18 cellular contexts compared by ENCODE assay signal in genomic region chr2:237630216-237631000, GRCh38. TPM values are rescaled to one million over a fixed set of nuclear protein-coding genes. Genes with fewer than 3 reads are reported as not detected.
DNase-seq lines count a peak whose midpoint lies in the region; ATAC-seq lines count a peak whose summit lies in the region.
"Had no signal": no experiment of that assay in that cellular context is flagged by ENCODE, and none has a peak within 500 bp of the region (broad histone marks: within the 10 kb centered on the region; RNA-seq: fewer than 3 reads in every experiment).

No MANE protein-coding gene starts in this region.

- H3K27ac ChIP-seq in BLaER1 treated with 17β-estradiol and CSF1 and Interleukin-3, amounts not matched to agents 10 nM and 100 nM, result peak overlapping the region in 4 of 11 experiments; percentile 4 to 18 (median 15); a peak in 1 of 22 replicates
- H3K27ac ChIP-seq: breast epithelium, WERI-Rb-1 had no signal

- peaks cover 14 to 40% (median 35%) of the 10 kb centered on the region in 11 experiments; a peak in 21 of 22 replicates for H3K36me3 ChIP-seq in BLaER1 treated with 17β-estradiol and CSF1 and Interleukin-3, amounts not matched to agents 10 nM and 100 nM
- H3K36me3 ChIP-seq: breast epithelium, WERI-Rb-1 had no signal

- peak overlapping the region; percentile 54 to 100 (median 97) for H3K4me2 ChIP-seq in BLaER1 treated with 17β-estradiol and CSF1 and Interleukin-3, amounts not matched to agents 10 nM and 100 nM

- intact Hi-C loops in sciatic nerve (cut with DNase I), result no loop called here

- peak; percentile 39 for DNase-seq in MV-4-11 (lab: John Stamatoyannopoulos, UW)
- DNase-seq in islet precursor cell, result peak; percentile 51
- DNase-seq in sciatic nerve (ENCODE audit: low spot score), result peak; percentile 32
- no peak for DNase-seq in effector CD4-positive, alpha-beta T cell
- DNase-seq in C1 segment of cervical spinal cord (lab: John Stamatoyannopoulos, UW), result no peak
- no peak for DNase-seq in LoVo (ENCODE audit: low spot score)
- DNase-seq: activated CD8-positive, alpha-beta T cell treated with anti-CD3 and anti-CD28 coated beads for 36 hours; mesendoderm; NCI-H2081; NCI-H510A treated with DMSO at 0.1 percent for 48 hours; SHP77 treated with DMSO at 0.1 percent for 48 hours; WERI-Rb-1 had no signal

- peak overlapping the region in 2 of 11 experiments; percentile 6 to 16; a peak in 1 of 22 replicates for H3K9ac ChIP-seq in BLaER1 treated with 17β-estradiol and CSF1 and Interleukin-3, amounts not matched to agents 10 nM and 100 nM

- H4K20me1 ChIP-seq in BLaER1 treated with 17β-estradiol and CSF1 and Interleukin-3, amounts not matched to agents 10 nM and 100 nM, result peaks cover 18 to 42% (median 32%) of the 10 kb centered on the region in 11 experiments; a peak in 20 of 22 replicates

- H3K4me1 ChIP-seq in BLaER1 treated with 17β-estradiol and CSF1 and Interleukin-3, amounts not matched to agents 10 nM and 100 nM, result peaks cover 55 to 75% (median 63%) of the 10 kb centered on the region in 10 experiments

- peaks cover 13 to 27% (median 20%) of the 10 kb centered on the region in 11 experiments for H3K9me3 ChIP-seq in BLaER1 treated with 17β-estradiol and CSF1 and Interleukin-3, amounts not matched to agents 10 nM and 100 nM (replicated peaks in 1 of 11)

- H3K27me3 ChIP-seq in BLaER1 treated with 17β-estradiol and CSF1 and Interleukin-3, amounts not matched to agents 10 nM and 100 nM, result peaks cover 8 to 37% (median 35%) of the 10 kb centered on the region in 11 experiments; a peak in 21 of 22 replicates
- H3K27me3 ChIP-seq: breast epithelium had no signal

- peak overlapping the region in 1 of 10 experiments; percentile 9; a peak in 1 of 20 replicates for H3K4me3 ChIP-seq in BLaER1 treated with 17β-estradiol and CSF1 and Interleukin-3, amounts not matched to agents 10 nM and 100 nM
- H3K4me3 ChIP-seq: breast epithelium, K562 had no signal

- ATAC-seq in sciatic nerve, result no peak
- ATAC-seq in GM19395 (IDR thresholded peaks at IDR 0.05; ENCODE audit: unreplicated experiment), result no peak
- ATAC-seq: esophagus mucosa, HCT116, K562 had no signal

RNA-seq across cellular contexts. Expression of gene LRRFIP1, which starts 3.0 kb away (rescaled TPM):
- 84.8 TPM for total RNA-seq in sciatic nerve

RNA-seq across cellular contexts. Expression of gene RAB17, which starts 39.9 kb away (rescaled TPM):
- total RNA-seq in sciatic nerve, result 1.1 TPM

Comparison
In these comparisons a context has a peak if more than half of its experiments do, and no peak if none do; other contexts are left out.
1. DNase-seq: peak in MV-4-11 (single experiment), islet precursor cell (single experiment) and sciatic nerve (single experiment); none in effector CD4-positive, alpha-beta T cell (single experiment), C1 segment of cervical spinal cord (0 of 14) and LoVo (single experiment).